ENCODE assay signal across 8 cellular contexts in the genomic region with DNA sequence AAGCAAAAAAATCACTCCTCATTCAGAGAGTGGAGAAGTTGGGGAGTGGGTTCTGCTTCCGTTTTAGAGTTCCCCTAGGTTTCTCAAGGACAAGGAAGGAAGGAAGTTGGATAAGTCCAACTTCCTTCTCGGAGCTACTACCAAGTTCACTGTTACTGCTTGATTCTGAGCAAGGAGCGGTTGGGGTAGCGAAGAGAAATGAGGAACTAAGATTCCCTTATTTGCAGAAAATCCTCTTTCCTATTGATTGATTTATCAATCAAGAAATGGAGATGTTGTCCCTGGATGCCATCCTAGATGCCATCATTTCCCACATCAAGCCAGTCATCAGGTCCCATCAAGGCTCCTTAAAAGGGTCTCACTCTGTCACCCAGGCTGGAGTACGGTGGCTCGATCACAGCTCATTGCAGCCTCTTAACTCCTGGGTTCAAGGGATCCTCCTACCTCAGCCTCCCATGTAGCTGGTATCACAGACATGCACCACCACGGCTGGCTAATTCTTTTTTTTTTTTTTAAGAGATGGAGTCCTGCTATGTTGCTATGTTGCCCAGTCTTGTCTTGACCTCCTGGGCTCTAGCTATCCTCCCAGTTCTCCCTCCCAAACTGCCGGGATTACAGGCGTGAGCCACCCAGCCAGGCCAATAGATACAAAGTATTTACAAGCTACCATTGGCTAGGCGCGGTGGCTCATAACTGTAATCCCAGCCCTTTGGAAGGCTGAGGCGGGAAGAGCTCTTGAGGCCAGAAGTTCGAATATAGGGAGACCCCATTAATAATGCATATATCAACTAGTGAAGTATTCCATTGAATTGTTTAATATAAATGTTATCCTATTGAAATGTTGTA. TPM values are rescaled to one million over a fixed set of nuclear protein-coding genes. Genes with fewer than 3 reads are reported as not detected.
DNase-seq lines count a peak whose midpoint lies in the region; ATAC-seq, FAIRE-seq and TF ChIP-seq lines count a peak whose summit lies in the region.

No MANE protein-coding gene starts in this region.

- H3K9me3 ChIP-seq in Peyer's patch (no peaks in the 10 kb centered on the region), endothelial cell of umbilical vein (replicated peaks; ENCODE audit: control insufficient read depth, insufficient read depth, low read length) (no peaks in the 10 kb centered on the region), ovary (no peaks in the 10 kb centered on the region)

- H3K4me1 ChIP-seq in Peyer's patch (peaks cover 0 to 29% (median 2%) of the 10 kb centered on the region in 4 donors), endothelial cell of umbilical vein (ENCODE audit: control insufficient read depth, extremely low read depth, insufficient read depth, low read length) (peaks cover 20% of the 10 kb centered on the region), ovary (ENCODE audit: insufficient read depth) (peaks cover 8% of the 10 kb centered on the region)

- H3K36me3 ChIP-seq in Peyer's patch (no peaks in the 10 kb centered on the region), endothelial cell of umbilical vein (ENCODE audit: control insufficient read depth in 2 of 2, extremely low read depth in 1 of 2, insufficient read depth in 2 of 2, low read length in 2 of 2) (no peaks in the 10 kb centered on the region), ovary (no peaks in the 10 kb centered on the region)

- H3K9me1 ChIP-seq in endothelial cell of umbilical vein (replicated peaks; ENCODE audit: control insufficient read depth, extremely low read depth, insufficient read depth, low read length), result no peaks in the 10 kb centered on the region

- peak overlapping the region; percentile 11 for H2AFZ ChIP-seq in endothelial cell of umbilical vein (ENCODE audit: low read depth, low read length)

- ATAC-seq in HG03520 (IDR thresholded peaks at IDR 0.05; ENCODE audit: unreplicated experiment), result no peak
- ATAC-seq in HG03469 (IDR thresholded peaks at IDR 0.05; ENCODE audit: unreplicated experiment), result no peak
- ATAC-seq in left colon, result no peak

- CTCF ChIA-PET in endothelial cell of umbilical vein (lab: Charles Lee), result interaction anchor here (0.8 to 4.3 kb wide), 12 partner anchors 9 to 199 kb away, joined by 3 to 35 read pairs (median 3); partner anchors contain the start of genes DMAC2 and TGFB1

- intact Hi-C loops in endothelial cell of umbilical vein (cut with micrococcal nuclease), result loop anchor here (1.0 to 2.0 kb wide), 2 partner anchors 33 to 62 kb away; partner anchors contain the start of genes B3GNT8, BCKDHA and EXOSC5
- intact Hi-C loops in ovary (cut with DNase I), result no loop called here
- intact Hi-C loops in left colon (cut with DNase I, micrococcal nuclease), result no loop called here

- peak overlapping the region; percentile 94 for H3K4me2 ChIP-seq in endothelial cell of umbilical vein (ENCODE audit: insufficient read depth, low read length)

- TF ChIP-seq CTCF in GM13977 (IDR thresholded peaks at IDR 0.05; ENCODE audit: extremely low read depth, insufficient read depth, missing control alignments), result no peak
- no peak for TF ChIP-seq CTCF in Peyer's patch (IDR thresholded peaks at IDR 0.05)
- no peak for TF ChIP-seq CTCF in endothelial cell of umbilical vein (IDR thresholded peaks at IDR 0.05; ENCODE audit: extremely low read depth in 1 of 2, insufficient read depth in 1 of 2, low read depth in 1 of 2, low read length in 2 of 2)
- no peak for TF ChIP-seq CTCF in ovary (IDR thresholded peaks at IDR 0.05)

- TF ChIP-seq POLR2A in Peyer's patch (IDR thresholded peaks at IDR 0.05), result no peak
- TF ChIP-seq POLR2A in endothelial cell of umbilical vein (IDR thresholded peaks at IDR 0.05; ENCODE audit: low read depth, low read length), result no peak
- no peak for TF ChIP-seq POLR2A in ovary (IDR thresholded peaks at IDR 0.05)

- H4K20me1 ChIP-seq in endothelial cell of umbilical vein (replicated peaks; ENCODE audit: control insufficient read depth, extremely low read depth, insufficient read depth, low read length), result no peaks in the 10 kb centered on the region

- dilution Hi-C loops in endothelial cell of umbilical vein (cut with MboI; ENCODE audit: extremely low pct_ligation_motif_present, low sequenced_read_pairs), result no loop called here

- 73 to 80% (median 73%) methylated on average over 13 of the region's 13 CpGs for WGBS in ovary, 3 donors

- H3K4me3 ChIP-seq in Peyer's patch (peak overlapping the region; percentile 54 to 82 (median 70)), endothelial cell of umbilical vein (replicated peaks in 1 of 3; ENCODE audit: insufficient read depth in 1 of 3, low read depth in 1 of 3, low read length in 3 of 3) (peak overlapping the region; percentile 40 to 86 (median 60)), ovary (peak overlapping the region; percentile 79)

- H3K27me3 ChIP-seq in Peyer's patch (no peaks in the 10 kb centered on the region), endothelial cell of umbilical vein (ENCODE audit: control insufficient read depth in 2 of 2, insufficient read depth in 2 of 2, low read length in 2 of 2) (no peaks in the 10 kb centered on the region), ovary (no peaks in the 10 kb centered on the region)

- FAIRE-seq in endothelial cell of umbilical vein (lab: Jason Lieb, UNC), result peak; percentile 43

- DNase-seq in GM13977 (ENCODE audit: low spot score), result peak; percentile 8
- DNase-seq in Peyer's patch, result no peak
- DNase-seq in endothelial cell of umbilical vein (ENCODE audit: low read depth, low spot score), result no peak
- DNase-seq in ovary, result no peak
- no peak for DNase-seq in left colon
- no peak for DNase-seq in anterior cingulate cortex (lab: John Stamatoyannopoulos, UW)

- POLR2A ChIA-PET in endothelial cell of umbilical vein (lab: Charles Lee), result interaction anchor here (0.6 to 1.6 kb wide), 6 partner anchors 11 to 92 kb away, joined by 3 to 8 read pairs (median 5); partner anchors contain the start of genes DMAC2 and TGFB1

- no peak for TF ChIP-seq EP300 in ovary (IDR thresholded peaks at IDR 0.05)

- peaks cover 29% of the 10 kb centered on the region for H3K79me2 ChIP-seq in endothelial cell of umbilical vein (ENCODE audit: control insufficient read depth, insufficient read depth, low read length)

- H3K9ac ChIP-seq in endothelial cell of umbilical vein (replicated peaks; ENCODE audit: extremely low read depth, insufficient read depth, low read length), result peak overlapping the region; percentile 94

- H3K27ac ChIP-seq in Peyer's patch (peak overlapping the region; percentile 91 to 99 (median 94)), endothelial cell of umbilical vein (ENCODE audit: insufficient read depth, low read depth, low read length) (peak overlapping the region; percentile 88), ovary (peak overlapping the region; percentile 74 to 99)

- BruUV-seq in endothelial cell of umbilical vein (replicated peaks; lab: Mats Ljungman, UMichigan), result no TSS peak

- in situ Hi-C loops in GM13977 (cut with MboI; ENCODE audit: low pct_unique_long_range_greater_than_20kb, low sequenced_read_pairs, unreplicated experiment), result no loop called here

RNA-seq across cellular contexts. Expression of gene B9D2, which starts 0.8 kb away (rescaled TPM):
- 1 to 10 TPM in 3 of 4 donors, not detected in 1; 3.6 to 6.8 (median 3.8) TPM for total RNA-seq in Peyer's patch
- 12.2 and 13.6 TPM in 2 replicates for total RNA-seq in endothelial cell of umbilical vein
- 23.9 and 28.4 TPM in 2 replicates for polyA plus RNA-seq in endothelial cell of umbilical vein
- polyA plus RNA-seq in endothelial cell of umbilical vein (2011; cell fraction: cytosol; rRNA removed), result 14.7 and 16.7 TPM in 2 replicates
- 8.2 and 9.1 TPM in 2 replicates for polyA plus RNA-seq in endothelial cell of umbilical vein (2011; cell fraction: nucleus; rRNA removed)
- 8.9 and 13.5 TPM in 2 replicates for polyA plus RNA-seq in endothelial cell of umbilical vein (2012)
- polyA minus RNA-seq in endothelial cell of umbilical vein, result 3.0 and 3.8 TPM in 2 replicates
- 2.3 TPM for polyA minus RNA-seq in endothelial cell of umbilical vein (2011; cell fraction: cytosol; rRNA and poly(A)+ RNA removed)
- polyA minus RNA-seq in endothelial cell of umbilical vein (2011; cell fraction: nucleus; rRNA and poly(A)+ RNA removed), result 2.4 and 2.6 TPM in 2 replicates
- total RNA-seq in ovary, result 1 to 10 TPM; 2.6 to 6.5 (median 4.7) TPM
- 1 to 10 TPM in 1 of 2 donors, under 1 TPM in 1; 0.83 to 7.2 TPM for polyA plus RNA-seq in ovary
- 1 to 10 TPM; 6.2 to 8.6 TPM for total RNA-seq in left colon

RNA-seq across cellular contexts. Expression of gene TGFB1, which starts 11.0 kb away (rescaled TPM):
- total RNA-seq in Peyer's patch (10 to 100 TPM in 3 of 4 donors, 1 to 10 TPM in 1; 6.8 to 80.9 (median 22.9) TPM), endothelial cell of umbilical vein (250 and 294 TPM in 2 replicates), ovary (10 to 100 TPM in 6 of 7 donors, 1 to 10 TPM in 1; 9.1 to 31.8 (median 22.1) TPM), left colon (10 to 100 TPM in 1 of 2 donors, 1 to 10 TPM in 1; 7.4 to 14.7 TPM)
- polyA plus RNA-seq in endothelial cell of umbilical vein (57.7 and 64.4 TPM in 2 replicates), ovary (10 to 100 TPM; 14.2 to 18.1 TPM)
- polyA plus RNA-seq in endothelial cell of umbilical vein (2011; cell fraction: cytosol; rRNA removed), result 45.5 and 55.4 TPM in 2 replicates
- 60.3 and 98.2 TPM in 2 replicates for polyA plus RNA-seq in endothelial cell of umbilical vein (2011; cell fraction: nucleus; rRNA removed)
- 156 and 226 TPM in 2 replicates for polyA plus RNA-seq in endothelial cell of umbilical vein (2012)
- 39.1 and 71.3 TPM in 2 replicates for polyA minus RNA-seq in endothelial cell of umbilical vein
- polyA minus RNA-seq in endothelial cell of umbilical vein (2011; cell fraction: cytosol; rRNA and poly(A)+ RNA removed), result 4.2 TPM
- 35.5 and 47.3 TPM in 2 replicates for polyA minus RNA-seq in endothelial cell of umbilical vein (2011; cell fraction: nucleus; rRNA and poly(A)+ RNA removed)

RNA-seq across cellular contexts. Expression of gene TMEM91, which starts 11.6 kb away (rescaled TPM):
- total RNA-seq in Peyer's patch (10 to 100 TPM in 2 of 4 donors, 1 to 10 TPM in 2; 8.3 to 19.6 (median 11.0) TPM), endothelial cell of umbilical vein (13.2 and 15.8 TPM in 2 replicates), ovary (10 to 100 TPM in 3 of 7 donors, 1 to 10 TPM in 4; 6.5 to 22.3 (median 9.9) TPM), left colon (1 to 10 TPM; 2.8 to 4.9 TPM)
- polyA plus RNA-seq in endothelial cell of umbilical vein (9.0 and 12.0 TPM in 2 replicates), ovary (10 to 100 TPM in 1 of 2 donors, 1 to 10 TPM in 1; 6.2 to 16.1 TPM)
- 6.5 and 6.9 TPM in 2 replicates for polyA plus RNA-seq in endothelial cell of umbilical vein (2011; cell fraction: cytosol; rRNA removed)
- polyA plus RNA-seq in endothelial cell of umbilical vein (2011; cell fraction: nucleus; rRNA removed), result 23.0 and 25.8 TPM in 2 replicates
- polyA plus RNA-seq in endothelial cell of umbilical vein (2012), result 9.3 and 18.2 TPM in 2 replicates
- polyA minus RNA-seq in endothelial cell of umbilical vein, result 5.6 and 11.3 TPM in 2 replicates
- polyA minus RNA-seq in endothelial cell of umbilical vein (2011; cell fraction: cytosol; rRNA and poly(A)+ RNA removed), result not detected
- polyA minus RNA-seq in endothelial cell of umbilical vein (2011; cell fraction: nucleus; rRNA and poly(A)+ RNA removed), result 10.9 and 15.4 TPM in 2 replicates

RNA-seq across cellular contexts. Expression of gene EXOSC5, which starts 32.4 kb away (rescaled TPM):
- total RNA-seq in Peyer's patch (10 to 100 TPM in 2 of 4 donors, 1 to 10 TPM in 2; 5.4 to 12.4 (median 10.0) TPM), endothelial cell of umbilical vein (13.8 and 14.0 TPM in 2 replicates), ovary (10 to 100 TPM in 4 of 7 donors, 1 to 10 TPM in 3; 6.6 to 25.0 (median 13.8) TPM), left colon (10 to 100 TPM; 11.8 to 12.7 TPM)
- polyA plus RNA-seq in endothelial cell of umbilical vein (20.9 and 24.0 TPM in 2 replicates), ovary (10 to 100 TPM in 1 of 2 donors, 1 to 10 TPM in 1; 1.5 to 24.6 TPM)
- polyA plus RNA-seq in endothelial cell of umbilical vein (2011; cell fraction: cytosol; rRNA removed), result 20.1 and 23.0 TPM in 2 replicates
- polyA plus RNA-seq in endothelial cell of umbilical vein (2011; cell fraction: nucleus; rRNA removed), result 9.1 and 9.4 TPM in 2 replicates
- polyA plus RNA-seq in endothelial cell of umbilical vein (2012), result 16.0 and 19.5 TPM in 2 replicates
- 3.8 and 5.5 TPM in 2 replicates for polyA minus RNA-seq in endothelial cell of umbilical vein
- 19.0 TPM for polyA minus RNA-seq in endothelial cell of umbilical vein (2011; cell fraction: cytosol; rRNA and poly(A)+ RNA removed)
- polyA minus RNA-seq in endothelial cell of umbilical vein (2011; cell fraction: nucleus; rRNA and poly(A)+ RNA removed), result 3.1 and 3.6 TPM in 2 replicates

RNA-seq across cellular contexts. Expression of gene BCKDHA, which starts 32.8 kb away (rescaled TPM):
- total RNA-seq in Peyer's patch (10 to 100 TPM; 23.9 to 41.7 (median 30.7) TPM), endothelial cell of umbilical vein (12.9 and 16.5 TPM in 2 replicates), ovary (10 to 100 TPM; 14.3 to 31.6 (median 19.0) TPM), left colon (10 to 100 TPM; 17.3 to 20.4 TPM)
- polyA plus RNA-seq in endothelial cell of umbilical vein (50.4 and 63.6 TPM in 2 replicates), ovary (10 to 100 TPM in 1 of 2 donors, 1 to 10 TPM in 1; 3.8 to 43.8 TPM)
- polyA plus RNA-seq in endothelial cell of umbilical vein (2011; cell fraction: cytosol; rRNA removed), result 24.8 and 32.7 TPM in 2 replicates
- 20.3 and 25.9 TPM in 2 replicates for polyA plus RNA-seq in endothelial cell of umbilical vein (2011; cell fraction: nucleus; rRNA removed)
- 10.6 and 29.3 TPM in 2 replicates for polyA plus RNA-seq in endothelial cell of umbilical vein (2012)
- polyA minus RNA-seq in endothelial cell of umbilical vein, result 17.0 and 19.4 TPM in 2 replicates
- 32.4 TPM for polyA minus RNA-seq in endothelial cell of umbilical vein (2011; cell fraction: cytosol; rRNA and poly(A)+ RNA removed)
- polyA minus RNA-seq in endothelial cell of umbilical vein (2011; cell fraction: nucleus; rRNA and poly(A)+ RNA removed), result 11.6 and 23.5 TPM in 2 replicates
